ENCODE assay signal across 14 cellular contexts in genomic region chr11:43937434-43938411, GRCh38. TPM values are rescaled to one million over a fixed set of nuclear protein-coding genes. Genes with fewer than 3 reads are reported as not detected.
A peak's percentile ranks its signal among the peaks of the same experiment; 100 is the strongest.
DNase-seq lines count a peak whose midpoint lies in the region; ATAC-seq and TF ChIP-seq lines count a peak whose summit lies in the region.
"Had no signal": no experiment of that assay in that cellular context is flagged by ENCODE, and none has a peak within 500 bp of the region (broad histone marks: within the 10 kb centered on the region; RNA-seq: fewer than 3 reads in every experiment).

No MANE protein-coding gene starts in this region.

- CTCF ChIA-PET in AG04450 (lab: Charles Lee), result interaction anchor here (1.3 to 1.8 kb wide), 2 partner anchors 11 to 48 kb away, joined by 4 to 6 read pairs; no protein-coding TSS in a partner anchor

- H3K27ac ChIP-seq in AG04450 (ENCODE audit: low read depth, low read length), result peak overlapping the region; percentile 47

- no peak overlapping the region for H3K4me3 ChIP-seq in AG04450 (ENCODE audit: low read depth, low read length)

- TF ChIP-seq CTCF in AG04450 (IDR thresholded peaks at IDR 0.05; ENCODE audit: low read depth, low read length) (peak; percentile 27), endothelial cell (IDR thresholded peaks at IDR 0.05; ENCODE audit: unreplicated experiment) (no peak)

- no peaks in the 10 kb centered on the region; the same call in 1 of the 2 replicates for H3K9me3 ChIP-seq in AG04450 (ENCODE audit: control insufficient read depth, insufficient read depth, low read length)

- no peak overlapping the region for H3K27ac Mint-ChIP-seq in endothelial cell (ENCODE audit: unreplicated experiment)
- H3K27ac Mint-ChIP-seq: activated T-helper 2 cell treated with anti-CD3 and anti-CD28 coated beads, Interferon-gamma antibody, Interleukin-2, Interleukin-4, amounts not matched to agents 10 μg/mL and 5 μg/mL and 100 μg/mL, durations not matched to agents 14 hours and 24 hours and 36 hours; CD8-positive, alpha-beta T cell; IgD-negative memory B cell had no signal

- ATAC-seq in GM18498 (IDR thresholded peaks at IDR 0.05; ENCODE audit: unreplicated experiment) (no peak), HG02938 (IDR thresholded peaks at IDR 0.05; ENCODE audit: unreplicated experiment) (no peak)
- ATAC-seq: CD8-positive, alpha-beta T cell; left lobe of liver; stimulated activated naive CD8-positive, alpha-beta T cell treated with anti-CD3 and anti-CD28 coated beads, Interleukin-15, amount 100 ng/mL, for 72 hours had no signal

- H3K27me3 Mint-ChIP-seq in endothelial cell (ENCODE audit: unreplicated experiment), result peaks cover 21% of the 10 kb centered on the region

- no peak overlapping the region for H3K4me3 Mint-ChIP-seq in endothelial cell (ENCODE audit: unreplicated experiment)
- H3K4me3 Mint-ChIP-seq: CD8-positive, alpha-beta T cell; IgD-negative memory B cell; stimulated activated naive CD8-positive, alpha-beta T cell treated with anti-CD3 and anti-CD28 coated beads, Interleukin-15, amount 100 ng/mL, for 72 hours had no signal

- POLR2A ChIA-PET in AG04450 (lab: Yijun Ruan, JAX), result no interaction called here

- no peak for TF ChIP-seq RAD21 in Ishikawa (IDR thresholded peaks at IDR 0.05; ENCODE audit: low read depth)

- H3K36me3 Mint-ChIP-seq in endothelial cell (ENCODE audit: low read depth, unreplicated experiment), result no peaks in the 10 kb centered on the region
- H3K36me3 Mint-ChIP-seq: IgD-negative memory B cell had no signal

- no peak for TF ChIP-seq EP300 in Ishikawa (IDR thresholded peaks at IDR 0.05; ENCODE audit: borderline replicate concordance)

- DNase-seq in AG04450 (ENCODE audit: low read depth, low spot score) (no peak), dermis blood vessel endothelial cell (peak; percentile 66), myocyte (ENCODE audit: low read depth) (peak; percentile 23), endothelial cell (ENCODE audit: low spot score) (no peak), NCI-H510A treated with DMSO at 0.1 percent for 48 hours (lab: John Stamatoyannopoulos, UW) (no peak)
- DNase-seq: CD8-positive, alpha-beta T cell; small intestine; stimulated activated naive CD8-positive, alpha-beta T cell treated with anti-CD3 and anti-CD28 coated beads, Interleukin-15, amount 100 ng/mL, for 72 hours had no signal

- peaks cover 17% of the 10 kb centered on the region for H3K27me3 ChIP-seq in AG04450 (ENCODE audit: control insufficient read depth, insufficient read depth, low read length)

- no peaks in the 10 kb centered on the region for H3K9me3 Mint-ChIP-seq in endothelial cell (ENCODE audit: unreplicated experiment)
- H3K9me3 Mint-ChIP-seq: activated T-helper 2 cell treated with anti-CD3 and anti-CD28 coated beads, Interferon-gamma antibody, Interleukin-2, Interleukin-4, amounts not matched to agents 10 μg/mL and 5 μg/mL and 100 μg/mL, durations not matched to agents 14 hours and 24 hours and 36 hours; CD8-positive, alpha-beta T cell; stimulated activated naive CD8-positive, alpha-beta T cell treated with anti-CD3 and anti-CD28 coated beads, Interleukin-15, amount 100 ng/mL, for 72 hours had no signal

- H3K4me1 Mint-ChIP-seq in endothelial cell (ENCODE audit: unreplicated experiment), result peaks cover 4% of the 10 kb centered on the region

TF ChIP-seq in Ishikawa, 13 proteins besides CTCF, POLR2A, EP300 and RAD21:
- peak; percentile 45; the same call in 1 of the 2 replicates for TF ChIP-seq TEAD4 (IDR thresholded peaks at IDR 0.05)
- TF ChIP-seq, protein P1, sequence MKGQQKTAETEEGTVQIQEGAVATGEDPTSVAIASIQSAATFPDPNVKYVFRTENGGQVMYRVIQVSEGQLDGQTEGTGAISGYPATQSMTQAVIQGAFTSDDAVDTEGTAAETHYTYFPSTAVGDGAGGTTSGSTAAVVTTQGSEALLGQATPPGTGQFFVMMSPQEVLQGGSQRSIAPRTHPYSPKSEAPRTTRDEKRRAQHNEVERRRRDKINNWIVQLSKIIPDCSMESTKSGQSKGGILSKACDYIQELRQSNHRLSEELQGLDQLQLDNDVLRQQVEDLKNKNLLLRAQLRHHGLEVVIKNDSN (IDR thresholded peaks at IDR 0.05), result no peak

RNA-seq across cellular contexts. Expression of gene C11orf96, which starts 4.7 kb away (rescaled TPM):
- 0.87 and 1.2 TPM in 2 replicates for polyA plus RNA-seq in AG04450 (2011; rRNA removed)
- polyA minus RNA-seq in AG04450 (2011; rRNA and poly(A)+ RNA removed), result 0.46 and 0.52 TPM in 2 replicates
- 5.5 and 8.7 TPM in 2 replicates for total RNA-seq in dermis blood vessel endothelial cell
- 0.16 and 5.6 TPM in 2 replicates for total RNA-seq in myocyte
- 1.6 TPM for polyA plus RNA-seq in myocyte (2012)
- 0.15 TPM for total RNA-seq in endothelial cell (ENCODE audit: unreplicated experiment)
- polyA plus RNA-seq: IgD-negative memory B cell had no signal

RNA-seq across cellular contexts. Expression of gene ALKBH3, which starts 57.1 kb away (rescaled TPM):
- polyA plus RNA-seq in AG04450 (2011; rRNA removed), result 35.0 and 36.5 TPM in 2 replicates
- polyA minus RNA-seq in AG04450 (2011; rRNA and poly(A)+ RNA removed), result 21.2 and 25.0 TPM in 2 replicates
- total RNA-seq in dermis blood vessel endothelial cell (27.4 and 40.0 TPM in 2 replicates), myocyte (15.0 and 28.3 TPM in 2 replicates), endothelial cell (ENCODE audit: unreplicated experiment) (27.3 TPM)
- polyA plus RNA-seq in myocyte (2012), result 25.4 TPM

Comparison
In these comparisons a context has a peak if more than half of its experiments do, and no peak if none do; other contexts are left out.
1. DNase-seq: peak in dermis blood vessel endothelial cell (single experiment) and myocyte (single experiment); none in AG04450 (single experiment), endothelial cell (single experiment) and NCI-H510A treated with DMSO at 0.1 percent for 48 hours (single experiment).